In genomic region chr1:119327436-119328155, GRCh38 we compare ENCODE assay signal across 8 cellular contexts. TPM values are rescaled to one million over a fixed set of nuclear protein-coding genes. Genes with fewer than 3 reads are reported as not detected.
DNase-seq lines count a peak whose midpoint lies in the region; ATAC-seq and TF ChIP-seq lines count a peak whose summit lies in the region.

No MANE protein-coding gene starts in this region.

- no peak for ATAC-seq in HG02571 (IDR thresholded peaks at IDR 0.05; ENCODE audit: unreplicated experiment)

- H3K4me2 ChIP-seq in OCI-LY3 (ENCODE audit: low read length), result peak overlapping the region; percentile 73

- H3K79me2 ChIP-seq in OCI-LY3 (ENCODE audit: low read length), result no peaks in the 10 kb centered on the region

- H3K36me3 ChIP-seq in H7 (replicated peaks; ENCODE audit: control insufficient read depth, insufficient read depth, low read length) (no peaks in the 10 kb centered on the region), OCI-LY3 (replicated peaks; ENCODE audit: low read depth, low read length) (peaks cover 3% of the 10 kb centered on the region), skeletal muscle tissue (ENCODE audit: control insufficient read depth in 3 of 3, insufficient read depth in 3 of 3, low read length in 3 of 3) (no peaks in the 10 kb centered on the region)

- H3K4me1 ChIP-seq in OCI-LY3 (ENCODE audit: low read length), result peaks cover 53% of the 10 kb centered on the region
- peaks cover 0 to 10% (median 8%) of the 10 kb centered on the region in 3 donors for H3K4me1 ChIP-seq in skeletal muscle tissue (ENCODE audit: control insufficient read depth in 3 of 3, insufficient read depth in 3 of 3, low read length in 3 of 3)

- peak; percentile 56 for DNase-seq in AG10803 (ENCODE audit: low read depth)
- DNase-seq in H7, result peak; percentile 75
- peak; percentile 58 for DNase-seq in astrocyte of the hippocampus (ENCODE audit: low read depth, low spot score)
- DNase-seq in iPS-NIHi11 (ENCODE audit: low spot score), result peak; percentile 28
- DNase-seq in hepatic stellate cell (ENCODE audit: low spot score), result no peak

- H3K4me3 ChIP-seq in AG10803 (ENCODE audit: low read length) (peak overlapping the region; percentile 42), H7 (ENCODE audit: insufficient read depth, low read depth, low read length) (peak overlapping the region; percentile 46), OCI-LY3 (ENCODE audit: low read length) (peak overlapping the region; percentile 58), skeletal muscle tissue (ENCODE audit: low read length in 3 of 3) (peak overlapping the region; percentile 59 to 61 (median 60))

- H2AFZ ChIP-seq in OCI-LY3 (ENCODE audit: low read depth, low read length), result peak overlapping the region; percentile 56; the same call in 1 of the 2 replicates

- peak; percentile 21; the same call in 1 of the 2 replicates for TF ChIP-seq CTCF in AG10803 (conservative IDR thresholded peaks at IDR 0.05; ENCODE audit: low read length)
- TF ChIP-seq CTCF in OCI-LY3 (IDR thresholded peaks at IDR 0.05; ENCODE audit: low read depth, low read length), result peak; percentile 67

- peak overlapping the region; percentile 68 for H3K27ac ChIP-seq in OCI-LY3 (ENCODE audit: low read length)
- no peak overlapping the region for H3K27ac ChIP-seq in skeletal muscle tissue (ENCODE audit: low read depth, low read length)

- no peaks in the 10 kb centered on the region for H3K27me3 ChIP-seq in H7 (ENCODE audit: control insufficient read depth, insufficient read depth, low read length)
- no peaks in the 10 kb centered on the region for H3K27me3 ChIP-seq in OCI-LY3 (ENCODE audit: low read depth, low read length)
- H3K27me3 ChIP-seq in skeletal muscle tissue (ENCODE audit: control insufficient read depth in 3 of 3, insufficient read depth in 3 of 3, low read length in 3 of 3), result no peaks in the 10 kb centered on the region

- no peaks in the 10 kb centered on the region for H4K20me1 ChIP-seq in OCI-LY3 (ENCODE audit: insufficient read depth, low read length)

- H3K9ac ChIP-seq in OCI-LY3 (ENCODE audit: low read length) (peak overlapping the region; percentile 65), skeletal muscle tissue (ENCODE audit: low read depth in 1 of 3, low read length in 3 of 3) (peak overlapping the region in 2 of 3 donors; percentile 27 to 61)

- no peaks in the 10 kb centered on the region for H3K9me3 ChIP-seq in OCI-LY3 (ENCODE audit: insufficient read depth, low read length)
- no peaks in the 10 kb centered on the region for H3K9me3 ChIP-seq in skeletal muscle tissue (ENCODE audit: control insufficient read depth in 3 of 3, low read length in 3 of 3)

RNA-seq across cellular contexts. Expression of gene HAO2, which starts 41.0 kb away (rescaled TPM):
- 0.38 and 1.2 TPM in 2 replicates for total RNA-seq in H7 (2014; rRNA removed; shearing (Covaris generic))
- not detected for total RNA-seq in skeletal muscle tissue
